In genomic region chr7:94656925-94657731, GRCh38 we compare ENCODE assay signal across 8 cellular contexts. TPM values are rescaled to one million over a fixed set of nuclear protein-coding genes. Genes with fewer than 3 reads are reported as not detected.
DNase-seq lines count a peak whose midpoint lies in the region; ATAC-seq and TF ChIP-seq lines count a peak whose summit lies in the region.

No MANE protein-coding gene starts in this region.

- no peaks in the 10 kb centered on the region for H3K4me1 ChIP-seq in NT2/D1 (ENCODE audit: insufficient read depth, insufficient read length)
- peaks cover 0 to 60% (median 32%) of the 10 kb centered on the region in 6 donors for H3K4me1 ChIP-seq in spleen

- H3K9me3 ChIP-seq in NT2/D1 (ENCODE audit: insufficient read depth, low read length): no peaks in the 10 kb centered on the region
- H3K9me3 ChIP-seq in spleen: peaks cover 0 to 20% (median 3%) of the 10 kb centered on the region in 8 donors

- H3K27me3 ChIP-seq in NT2/D1 (ENCODE audit: insufficient read depth, insufficient read length) (no peaks in the 10 kb centered on the region), spleen (replicated peaks in 1 of 7) (peaks cover 0 to 53% (median 25%) of the 10 kb centered on the region in 7 donors)

- ATAC-seq in GM21423 (IDR thresholded peaks at IDR 0.05; ENCODE audit: unreplicated experiment): no peak
- no peak for ATAC-seq in HG03097 (IDR thresholded peaks at IDR 0.05; ENCODE audit: low FRiP score, unreplicated experiment)

- WGBS in spleen, 5 donors: 44 to 71% (median 54%) methylated on average over 36 of the region's 36 CpGs

- H3K4me3 ChIP-seq in NT2/D1 (ENCODE audit: insufficient read length, low read depth) (peak overlapping the region; percentile 88), astrocyte of the cerebellum (ENCODE audit: low read depth, low read length) (peak overlapping the region; percentile 61), spleen (peak overlapping the region; percentile 24 to 76 (median 54))

- in situ Hi-C loops in astrocyte of the cerebellum (cut with HindIII; ENCODE audit: low sequenced_read_pairs): no loop called here

- intact Hi-C loops in spleen (cut with DNase I; ENCODE audit: low total_unique reads): no loop called here

- peak overlapping the region in 6 of 8 donors; percentile 27 to 84 (median 78) for H3K27ac ChIP-seq in spleen

- DNase-seq in NCI-H82 (lab: John Stamatoyannopoulos, UW): peak; percentile 57
- DNase-seq in NCI-H82 treated with DMSO at 0.1 percent for 48 hours (lab: John Stamatoyannopoulos, UW; ENCODE audit: unreplicated experiment): no peak
- no peak for DNase-seq in NT2/D1 (ENCODE audit: low read depth, low spot score)
- DNase-seq in astrocyte of the cerebellum (ENCODE audit: low read depth): no peak
- DNase-seq in islet precursor cell: peak; percentile 56
- DNase-seq in spleen: peak; percentile 75

- H3K36me3 ChIP-seq in NT2/D1 (ENCODE audit: insufficient read depth, insufficient read length, low read length) (no peaks in the 10 kb centered on the region), spleen (no peaks in the 10 kb centered on the region)

- H3K9ac ChIP-seq in NT2/D1 (ENCODE audit: insufficient read length, low read depth): peak overlapping the region; percentile 87

- no peak for TF ChIP-seq CTCF in astrocyte of the cerebellum (IDR thresholded peaks at IDR 0.05; ENCODE audit: low read depth, low read length, missing control alignments)
- no peak for TF ChIP-seq CTCF in spleen (IDR thresholded peaks at IDR 0.05 in 8 of 11, conservative IDR thresholded peaks at IDR 0.05 in 3 of 11)

- TF ChIP-seq POLR2A in spleen (IDR thresholded peaks at IDR 0.05): no peak

RNA-seq across cellular contexts. Expression of gene SGCE, which starts 1.2 kb away (rescaled TPM):
- 10 to 100 TPM; 34.4 to 93.7 (median 61.8) TPM for total RNA-seq in spleen
- polyA plus RNA-seq in spleen: 10 to 100 TPM in 2 of 3 donors, 1 to 10 TPM in 1; 9.6 to 19.5 (median 12.3) TPM

Comparison
In these comparisons a context has a peak if more than half of its experiments do, and no peak if none do; other contexts are left out.
1. DNase-seq: peak in NCI-H82 (single experiment), islet precursor cell (single experiment) and spleen (single experiment); none in NCI-H82 treated with DMSO at 0.1 percent for 48 hours (single experiment), NT2/D1 (single experiment) and astrocyte of the cerebellum (single experiment).
2. Peak in every context shown above with its lines, with median percentiles within 50 percentile points of each other: H3K4me3 ChIP-seq.